In the genomic region with DNA sequence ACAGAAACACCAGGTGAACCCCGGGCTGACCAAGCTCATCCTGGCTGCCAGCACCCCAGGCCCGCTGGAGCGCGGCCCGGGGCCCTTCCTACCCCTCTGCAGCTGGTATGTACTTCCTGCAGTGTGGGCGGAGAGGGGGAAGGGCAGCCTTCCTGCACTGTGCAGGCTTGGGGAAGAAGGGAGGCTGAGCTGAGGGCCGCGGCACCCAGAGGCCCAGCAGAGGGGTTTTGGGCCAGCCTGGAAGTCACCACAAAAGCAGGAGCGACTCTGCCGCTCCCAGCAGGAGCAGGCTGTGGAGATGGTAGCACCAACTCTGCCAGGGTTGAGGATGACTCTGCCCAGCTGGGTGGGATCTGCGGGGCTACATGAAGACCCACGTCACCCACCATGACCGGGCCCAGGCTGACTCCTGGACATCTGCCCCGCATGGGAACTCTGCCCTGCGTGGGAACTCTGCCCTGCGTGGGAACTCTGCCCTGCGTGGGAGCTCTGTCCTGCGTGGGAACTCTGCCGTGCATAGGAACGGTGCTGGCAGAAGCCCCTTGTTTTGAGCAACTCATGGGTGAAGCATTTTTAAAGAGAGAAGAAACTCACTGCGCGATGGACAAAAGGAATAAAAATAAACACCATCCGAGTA, we compare ENCODE assay signal across 10 cellular contexts.
A peak's percentile ranks its signal among the peaks of the same experiment; 100 is the strongest.
DNase-seq lines count a peak whose midpoint lies in the region; ATAC-seq and TF ChIP-seq lines count a peak whose summit lies in the region.
"Had no signal": no experiment of that assay in that cellular context is flagged by ENCODE, and none has a peak within 500 bp of the region (broad histone marks: within the 10 kb centered on the region; RNA-seq: fewer than 3 reads in every experiment).

No MANE protein-coding gene starts in this region.

- H3K27me3 Mint-ChIP-seq in effector memory CD8-positive, alpha-beta T cell: peaks cover 12 to 18% of the 10 kb centered on the region in 2 donors
- H3K27me3 Mint-ChIP-seq in type B pancreatic cell: peaks cover 6% of the 10 kb centered on the region

- TF ChIP-seq POLR2A in esophagus squamous epithelium (IDR thresholded peaks at IDR 0.05): no peak

- peak; percentile 76 for DNase-seq in GDM1 (lab: John Stamatoyannopoulos, UW)
- DNase-seq in activated CD4-positive, alpha-beta T cell treated with anti-CD3 and anti-CD28 coated beads for 4 hours: peak; percentile 18 to 34
- DNase-seq in effector memory CD8-positive, alpha-beta T cell: no peak
- DNase-seq in stimulated activated CD4-positive, alpha-beta T cell treated with anti-CD3 and anti-CD28 coated beads, Interleukin-12 subunit alpha, Interleukin-12 subunit beta, amount 100 ng/mL, for 4 hours: peak; percentile 32
- DNase-seq in SW 1271 (lab: John Stamatoyannopoulos, UW): no peak
- no peak for DNase-seq in type B pancreatic cell (ENCODE audit: extremely low spot score, unreplicated experiment)
- DNase-seq in esophagus squamous epithelium (lab: John Stamatoyannopoulos, UW): no peak
- DNase-seq: erythroblast, NCI-H82 had no signal

- H3K27ac ChIP-seq in esophagus squamous epithelium: no peak overlapping the region

- intact Hi-C loops in esophagus squamous epithelium (cut with DNase I): no loop called here

- 41 to 86% methylated on average over 2 to 12 of the region's 23 CpGs for WGBS in esophagus squamous epithelium, 2 donors

- H3K27me3 ChIP-seq in esophagus squamous epithelium: peaks cover 0 to 17% (median 0%) of the 10 kb centered on the region in 4 donors

- no peak overlapping the region for H3K27ac Mint-ChIP-seq in effector memory CD8-positive, alpha-beta T cell
- H3K27ac Mint-ChIP-seq in type B pancreatic cell: no peak overlapping the region

- H3K4me3 Mint-ChIP-seq in effector memory CD8-positive, alpha-beta T cell: no peak overlapping the region
- H3K4me3 Mint-ChIP-seq in type B pancreatic cell: no peak overlapping the region

- no peak overlapping the region for H3K4me3 ChIP-seq in esophagus squamous epithelium

- peak; percentile 47 for ATAC-seq in effector memory CD8-positive, alpha-beta T cell (replicated peaks)
- no peak for ATAC-seq in GM19324 (IDR thresholded peaks at IDR 0.05; ENCODE audit: low FRiP score, unreplicated experiment)

- TF ChIP-seq CTCF in type B pancreatic cell (conservative IDR thresholded peaks at IDR 0.05) (no peak), esophagus squamous epithelium (IDR thresholded peaks at IDR 0.05) (no peak)

- H3K36me3 Mint-ChIP-seq in effector memory CD8-positive, alpha-beta T cell (ENCODE audit: insufficient read depth): no peaks in the 10 kb centered on the region
- no peaks in the 10 kb centered on the region for H3K36me3 Mint-ChIP-seq in type B pancreatic cell

- no peaks in the 10 kb centered on the region for H3K9me3 ChIP-seq in esophagus squamous epithelium

- H3K4me1 ChIP-seq in esophagus squamous epithelium: peaks cover 0 to 16% (median 9%) of the 10 kb centered on the region in 3 donors

- peaks cover 4 to 13% of the 10 kb centered on the region in 2 donors for H3K4me1 Mint-ChIP-seq in effector memory CD8-positive, alpha-beta T cell (ENCODE audit: low read depth in 2 of 2)
- H3K4me1 Mint-ChIP-seq in type B pancreatic cell (ENCODE audit: unreplicated experiment): peaks cover 13% of the 10 kb centered on the region

- no peaks in the 10 kb centered on the region for H3K9me3 Mint-ChIP-seq in effector memory CD8-positive, alpha-beta T cell
- no peaks in the 10 kb centered on the region for H3K9me3 Mint-ChIP-seq in type B pancreatic cell

- H3K36me3 ChIP-seq in esophagus squamous epithelium: no peaks in the 10 kb centered on the region

Comparison
In these comparisons a context has a peak if more than half of its experiments do, and no peak if none do; other contexts are left out.
1. DNase-seq: peak in GDM1 (single experiment), activated CD4-positive, alpha-beta T cell treated with anti-CD3 and anti-CD28 coated beads for 4 hours (2 of 2) and stimulated activated CD4-positive, alpha-beta T cell treated with anti-CD3 and anti-CD28 coated beads, Interleukin-12 subunit alpha, Interleukin-12 subunit beta, amount 100 ng/mL, for 4 hours (single experiment); none in effector memory CD8-positive, alpha-beta T cell (0 of 3), SW 1271 (0 of 2), type B pancreatic cell (single experiment) and esophagus squamous epithelium (single experiment).